Comparison of ENCODE assay signal across 8 cellular contexts in the genomic region with DNA sequence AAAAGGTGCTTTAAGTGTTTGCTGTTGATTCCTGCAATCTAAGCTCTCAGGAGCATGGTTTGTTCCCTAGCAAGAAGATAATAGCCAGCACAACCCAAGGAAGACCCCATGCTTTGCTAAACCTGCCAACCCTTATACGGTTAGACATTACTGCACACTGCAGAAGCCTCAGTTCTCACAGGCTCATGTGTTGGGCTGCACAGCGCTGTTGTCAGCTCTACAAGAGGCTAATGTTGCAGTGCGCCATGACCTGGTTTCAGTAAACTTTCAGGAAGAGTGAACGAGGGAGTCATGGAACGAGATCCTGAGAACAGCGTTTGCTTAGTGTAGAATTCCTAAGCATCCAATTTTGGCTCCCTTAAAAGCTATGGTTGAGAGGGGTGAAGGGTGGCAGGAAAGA.
A peak's percentile ranks its signal among the peaks of the same experiment; 100 is the strongest.
DNase-seq lines count a peak whose midpoint lies in the region; ATAC-seq and TF ChIP-seq lines count a peak whose summit lies in the region.

No MANE protein-coding gene starts in this region.

- H3K27ac ChIP-seq in mammary epithelial cell (ENCODE audit: insufficient read depth, low read depth, low read length) (peak overlapping the region; percentile 100), psoas muscle (peak overlapping the region; percentile 85)

- TF ChIP-seq CTCF in mammary epithelial cell (conservative IDR thresholded peaks at IDR 0.05 in 1 of 2, IDR thresholded peaks at IDR 0.05 in 1 of 2; ENCODE audit: extremely low read depth in 1 of 2, insufficient read depth in 1 of 2, low read depth in 1 of 2, low read length in 2 of 2): no peak
- no peak for TF ChIP-seq CTCF in psoas muscle (IDR thresholded peaks at IDR 0.05)

- BruUV-seq in mammary epithelial cell (replicated peaks; lab: Mats Ljungman, UMichigan): no TSS peak

- POLR2A ChIA-PET in HEK293T (lab: Yijun Ruan, JAX): no interaction called here

- H3K9ac ChIP-seq in mammary epithelial cell (ENCODE audit: insufficient read depth, low read length): peak overlapping the region; percentile 99

- intact Hi-C loops in mammary epithelial cell (cut with micrococcal nuclease) (no loop called here), psoas muscle (cut with DNase I) (no loop called here), posterior vena cava (cut with DNase I) (no loop called here)

- H3K79me2 ChIP-seq in mammary epithelial cell (ENCODE audit: insufficient read depth, low read length): no peaks in the 10 kb centered on the region

- DNase-seq in mammary epithelial cell (no peak), psoas muscle (no peak), posterior vena cava (ENCODE audit: low spot score) (no peak), HEK293T (ENCODE audit: extremely low spot score) (no peak)
- no peak for DNase-seq in effector CD4-positive, alpha-beta T cell

- dilution Hi-C loops in mammary epithelial cell (cut with HindIII; ENCODE audit: low sequenced_read_pairs): no loop called here

- H3K36me3 ChIP-seq in mammary epithelial cell (ENCODE audit: insufficient read depth, low read length) (no peaks in the 10 kb centered on the region), psoas muscle (ENCODE audit: insufficient read depth in 1 of 2, low read depth in 1 of 2) (peaks cover 0 to 35% of the 10 kb centered on the region in 2 donors)

- in situ Hi-C loops in mammary epithelial cell (cut with MboI; ENCODE audit: low sequenced_read_pairs in 2 of 2): loop anchor here (25.0 kb wide), 1 partner anchor 246 kb away; no protein-coding TSS in a partner anchor

- WGBS in mammary epithelial cell (ENCODE audit: low coverage, missing lambda C conversion rate): 71% methylated on average over 6 of the region's 6 CpGs
- WGBS in psoas muscle, 3 donors: 59 to 92% (median 80%) methylated on average over 6 of the region's 6 CpGs

- CTCF ChIA-PET in mammary epithelial cell (lab: Charles Lee; ENCODE audit: low non-redundant PET): no interaction called here
- CTCF ChIA-PET in HEK293T (lab: Yijun Ruan, JAX): interaction anchor here (0.6 to 0.8 kb wide), 3 partner anchors 25 to 525 kb away, joined by 3 to 10 read pairs (median 5); no protein-coding TSS in a partner anchor

- H3K27me3 ChIP-seq in mammary epithelial cell (ENCODE audit: insufficient read depth, low read length) (no peaks in the 10 kb centered on the region), psoas muscle (ENCODE audit: insufficient read depth in 3 of 3, low read length in 2 of 3) (no peaks in the 10 kb centered on the region)

- peak; percentile 7 for ATAC-seq in GM18909 (IDR thresholded peaks at IDR 0.05; ENCODE audit: poor library complexity, unreplicated experiment)
- peak; percentile 1 for ATAC-seq in HG03460 (IDR thresholded peaks at IDR 0.05; ENCODE audit: unreplicated experiment)
- peak in 3 of 4 donors; percentile 19 to 55 (median 50) for ATAC-seq in psoas muscle
- ATAC-seq in GM21390 (IDR thresholded peaks at IDR 0.05; ENCODE audit: unreplicated experiment): no peak

- H2AFZ ChIP-seq in mammary epithelial cell (ENCODE audit: low read depth, low read length): peak overlapping the region; percentile 31

- H3K4me1 ChIP-seq in mammary epithelial cell (ENCODE audit: insufficient read depth, low read length): peaks cover 54% of the 10 kb centered on the region
- H3K4me1 ChIP-seq in psoas muscle: peaks cover 32% of the 10 kb centered on the region

- peak overlapping the region; percentile 89 for H3K4me2 ChIP-seq in mammary epithelial cell (ENCODE audit: insufficient read depth, low read depth, low read length)

- H3K4me3 ChIP-seq in mammary epithelial cell (replicated peaks in 1 of 3; ENCODE audit: insufficient read depth in 1 of 3, low read depth in 2 of 3, low read length in 3 of 3) (no peak overlapping the region), psoas muscle (no peak overlapping the region)

- H3K9me3 ChIP-seq in mammary epithelial cell (replicated peaks; ENCODE audit: insufficient read depth, low read length) (no peaks in the 10 kb centered on the region), psoas muscle (no peaks in the 10 kb centered on the region)

- no peaks in the 10 kb centered on the region for H4K20me1 ChIP-seq in mammary epithelial cell (ENCODE audit: insufficient read depth, low read length)

TF ChIP-seq in HEK293T, 16 proteins besides CTCF, POLR2A, EP300 and RAD21:
- no peak for TF ChIP-seq FOXA1 (IDR thresholded peaks at IDR 0.05)
- no peak for TF ChIP-seq LEF1 (IDR thresholded peaks at IDR 0.05; ENCODE audit: borderline replicate concordance)
- TF ChIP-seq, protein P1, sequence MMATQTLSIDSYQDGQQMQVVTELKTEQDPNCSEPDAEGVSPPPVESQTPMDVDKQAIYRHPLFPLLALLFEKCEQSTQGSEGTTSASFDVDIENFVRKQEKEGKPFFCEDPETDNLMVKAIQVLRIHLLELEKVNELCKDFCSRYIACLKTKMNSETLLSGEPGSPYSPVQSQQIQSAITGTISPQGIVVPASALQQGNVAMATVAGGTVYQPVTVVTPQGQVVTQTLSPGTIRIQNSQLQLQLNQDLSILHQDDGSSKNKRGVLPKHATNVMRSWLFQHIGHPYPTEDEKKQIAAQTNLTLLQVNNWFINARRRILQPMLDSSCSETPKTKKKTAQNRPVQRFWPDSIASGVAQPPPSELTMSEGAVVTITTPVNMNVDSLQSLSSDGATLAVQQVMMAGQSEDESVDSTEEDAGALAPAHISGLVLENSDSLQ (IDR thresholded peaks at IDR 0.05): no peak
- no peak for TF ChIP-seq ARNT (IDR thresholded peaks at IDR 0.05)
- TF ChIP-seq TARDBP (IDR thresholded peaks at IDR 0.05): no peak
- no peak for TF ChIP-seq FOXK2 (IDR thresholded peaks at IDR 0.05)
- no peak for TF ChIP-seq NFRKB (IDR thresholded peaks at IDR 0.05)
- no peak for TF ChIP-seq FOXM1 (IDR thresholded peaks at IDR 0.05; ENCODE audit: borderline replicate concordance)
- no peak for TF ChIP-seq BHLHE40 (IDR thresholded peaks at IDR 0.05; ENCODE audit: borderline replicate concordance)
- TF ChIP-seq L3MBTL2 (conservative IDR thresholded peaks at IDR 0.05): no peak
- TF ChIP-seq ZNF384 (IDR thresholded peaks at IDR 0.05): no peak
